25 cellular contexts compared by ENCODE assay signal in genomic region chr7:133904766-133905165, GRCh38.
"Had no signal": no experiment of that assay in that cellular context is flagged by ENCODE, and none has a peak within 500 bp of the region (broad histone marks: within the 10 kb centered on the region; RNA-seq: fewer than 3 reads in every experiment).

No MANE protein-coding gene starts in this region.

- H3K27ac Mint-ChIP-seq: activated CD4-positive, alpha-beta memory T cell treated with anti-CD3 and anti-CD28 coated beads, Interleukin-2, amount 10 ng/mL, durations not matched to agents 7 days and 5 days; activated CD4-positive, alpha-beta T cell treated with anti-CD3 and anti-CD28 coated beads for 36 hours; activated naive CD4-positive, alpha-beta T cell treated with anti-CD3 and anti-CD28 coated beads for 36 hours; activated naive CD8-positive, alpha-beta T cell treated with anti-CD3 and anti-CD28 coated beads, Interleukin-2, amount 10 ng/mL, durations not matched to agents 7 days and 5 days; activated T-helper 17 cell treated with anti-CD3 and anti-CD28 coated beads, Interleukin-2, amount 50 U/mL, for 72 hours; T-cell had no signal

- DNase-seq: activated CD4-positive, alpha-beta memory T cell treated with anti-CD3 and anti-CD28 coated beads, Interleukin-2, amount 10 ng/mL, durations not matched to agents 7 days and 5 days; activated CD4-positive, alpha-beta T cell treated with anti-CD3 and anti-CD28 coated beads for 36 hours; activated CD4-positive, alpha-beta T cell treated with anti-CD3 and anti-CD28 coated beads, Interleukin-2, amount 50 U/mL, for 1 hour; activated gamma-delta T cell; activated naive CD4-positive, alpha-beta T cell treated with anti-CD3 and anti-CD28 coated beads for 36 hours; activated naive CD8-positive, alpha-beta T cell treated with anti-CD3 and anti-CD28 coated beads, Interleukin-2, amount 10 ng/mL, durations not matched to agents 7 days and 5 days; activated T-cell treated with anti-CD3 and anti-CD28 coated beads for 4 hours; activated T-cell treated with anti-CD3 and anti-CD28 coated beads, Interleukin-2, amount 50 U/mL, for 48 hours; adrenal gland; anterior cingulate cortex; NCI-H1092; NCI-H1436; NCI-H187; NCI-H2107; NCI-H2171 treated with DMSO at 0.1 percent for 48 hours; NCI-H226; NCI-H526; NCI-H82; PC-9; SHP77 treated with DMSO at 0.1 percent for 48 hours; T-cell; T-helper 2 cell had no signal

- H3K9me3 ChIP-seq: adrenal gland had no signal

- H2AFZ ChIP-seq: PC-9 had no signal

- H3K27me3 Mint-ChIP-seq: activated CD4-positive, alpha-beta memory T cell treated with anti-CD3 and anti-CD28 coated beads, Interleukin-2, amount 10 ng/mL, durations not matched to agents 7 days and 5 days; activated CD4-positive, alpha-beta T cell treated with anti-CD3 and anti-CD28 coated beads for 36 hours; activated naive CD8-positive, alpha-beta T cell treated with anti-CD3 and anti-CD28 coated beads, Interleukin-2, amount 10 ng/mL, durations not matched to agents 7 days and 5 days; activated T-helper 17 cell treated with anti-CD3 and anti-CD28 coated beads, Interleukin-2, amount 50 U/mL, for 72 hours; T-cell had no signal

- H3K27me3 ChIP-seq: adrenal gland had no signal

- H3K4me1 ChIP-seq: adrenal gland had no signal

- H3K4me2 ChIP-seq: KMS-11, PC-9 had no signal

- H3K27ac ChIP-seq: adrenal gland, KMS-11, PC-9, VCaP had no signal

- H3K4me1 Mint-ChIP-seq: activated CD4-positive, alpha-beta memory T cell treated with anti-CD3 and anti-CD28 coated beads, Interleukin-2, amount 10 ng/mL, durations not matched to agents 7 days and 5 days; activated CD4-positive, alpha-beta T cell treated with anti-CD3 and anti-CD28 coated beads for 36 hours; activated naive CD8-positive, alpha-beta T cell treated with anti-CD3 and anti-CD28 coated beads, Interleukin-2, amount 10 ng/mL, durations not matched to agents 7 days and 5 days; activated T-helper 17 cell treated with anti-CD3 and anti-CD28 coated beads, Interleukin-2, amount 50 U/mL, for 72 hours; T-cell had no signal

- H3K4me3 Mint-ChIP-seq: activated CD4-positive, alpha-beta memory T cell treated with anti-CD3 and anti-CD28 coated beads, Interleukin-2, amount 10 ng/mL, durations not matched to agents 7 days and 5 days; activated CD4-positive, alpha-beta T cell treated with anti-CD3 and anti-CD28 coated beads for 36 hours; activated naive CD4-positive, alpha-beta T cell treated with anti-CD3 and anti-CD28 coated beads for 36 hours; activated naive CD8-positive, alpha-beta T cell treated with anti-CD3 and anti-CD28 coated beads, Interleukin-2, amount 10 ng/mL, durations not matched to agents 7 days and 5 days; activated T-helper 17 cell treated with anti-CD3 and anti-CD28 coated beads, Interleukin-2, amount 50 U/mL, for 72 hours; T-cell had no signal

- H3K9ac ChIP-seq: KMS-11 had no signal

- H3K36me3 ChIP-seq: adrenal gland had no signal

- H3K4me3 ChIP-seq: adrenal gland, PC-9 had no signal
